In genomic region chr11:75326439-75326810, GRCh38 we compare ENCODE assay signal across 9 cellular contexts. TPM values are rescaled to one million over a fixed set of nuclear protein-coding genes. Genes with fewer than 3 reads are reported as not detected.
DNase-seq lines count a peak whose midpoint lies in the region; ATAC-seq lines count a peak whose summit lies in the region.
"Had no signal": no experiment of that assay in that cellular context is flagged by ENCODE, and none has a peak within 500 bp of the region (broad histone marks: within the 10 kb centered on the region; RNA-seq: fewer than 3 reads in every experiment).

No MANE protein-coding gene starts in this region.

- peaks cover 63% of the 10 kb centered on the region for H3K4me1 Mint-ChIP-seq in activated T-helper 1 cell treated with anti-CD3 and anti-CD28 coated beads, Interleukin-12 subunit alpha, Interleukin-12 subunit beta, Interleukin-2, Interleukin-4 antibody, amounts not matched to agents 30 ng/mL and 10 ng/mL and 1 ng/mL, durations not matched to agents 14 hours and 24 hours and 36 hours (ENCODE audit: low read depth)
- H3K4me1 Mint-ChIP-seq in immature natural killer cell, result peaks cover 79% of the 10 kb centered on the region in 2 donors
- H3K4me1 Mint-ChIP-seq in stimulated activated memory B cell treated with anti-CD40 and anti-IgM and Interleukin-4, amounts not matched to agents 10 μg/mL and 1 μg/mL and 100 μg/mL, for 72 hours, result peaks cover 18% of the 10 kb centered on the region

- peaks cover 2% of the 10 kb centered on the region for H3K9me3 Mint-ChIP-seq in activated T-helper 1 cell treated with anti-CD3 and anti-CD28 coated beads, Interleukin-12 subunit alpha, Interleukin-12 subunit beta, Interleukin-2, Interleukin-4 antibody, amounts not matched to agents 30 ng/mL and 10 ng/mL and 1 ng/mL, durations not matched to agents 14 hours and 24 hours and 36 hours
- H3K9me3 Mint-ChIP-seq in immature natural killer cell, result no peaks in the 10 kb centered on the region
- H3K9me3 Mint-ChIP-seq in stimulated activated memory B cell treated with anti-CD40 and anti-IgM and Interleukin-4, amounts not matched to agents 10 μg/mL and 1 μg/mL and 100 μg/mL, for 72 hours, result no peaks in the 10 kb centered on the region

- peak overlapping the region; percentile 28 for H3K4me3 Mint-ChIP-seq in activated T-helper 1 cell treated with anti-CD3 and anti-CD28 coated beads, Interleukin-12 subunit alpha, Interleukin-12 subunit beta, Interleukin-2, Interleukin-4 antibody, amounts not matched to agents 30 ng/mL and 10 ng/mL and 1 ng/mL, durations not matched to agents 14 hours and 24 hours and 36 hours
- H3K4me3 Mint-ChIP-seq in immature natural killer cell, result peak overlapping the region; percentile 21 to 75 (median 46)
- no peak overlapping the region for H3K4me3 Mint-ChIP-seq in stimulated activated memory B cell treated with anti-CD40 and anti-IgM and Interleukin-4, amounts not matched to agents 10 μg/mL and 1 μg/mL and 100 μg/mL, for 72 hours

- peak; percentile 56 for ATAC-seq in stimulated activated memory B cell treated with anti-CD40 and anti-IgM and Interleukin-4, amounts not matched to agents 10 μg/mL and 1 μg/mL and 100 μg/mL, for 72 hours
- no peak for ATAC-seq in HG02981 (IDR thresholded peaks at IDR 0.05; ENCODE audit: unreplicated experiment)
- ATAC-seq in HG03354 (IDR thresholded peaks at IDR 0.05; ENCODE audit: poor library complexity, severe bottlenecking, unreplicated experiment), result no peak

- DNase-seq in activated CD4-positive, alpha-beta T cell treated with anti-CD3 and anti-CD28 coated beads for 48 hours, result peak; percentile 49
- no peak for DNase-seq in activated CD4-positive, alpha-beta T cell treated with anti-CD3 and anti-CD28 coated beads for 1 hour
- DNase-seq in activated T-helper 1 cell treated with anti-CD3 and anti-CD28 coated beads, Interleukin-12 subunit alpha, Interleukin-12 subunit beta, Interleukin-2, Interleukin-4 antibody, amounts not matched to agents 30 ng/mL and 10 ng/mL and 1 ng/mL, durations not matched to agents 14 hours and 24 hours and 36 hours (ENCODE audit: low spot score), result no peak
- DNase-seq in immature natural killer cell (no peak), NCI-H2081 treated with DMSO at 0.1 percent for 48 hours (lab: John Stamatoyannopoulos, UW) (no peak)
- DNase-seq: RPMI8226 had no signal

- peaks cover 2% of the 10 kb centered on the region for H3K27me3 Mint-ChIP-seq in activated T-helper 1 cell treated with anti-CD3 and anti-CD28 coated beads, Interleukin-12 subunit alpha, Interleukin-12 subunit beta, Interleukin-2, Interleukin-4 antibody, amounts not matched to agents 30 ng/mL and 10 ng/mL and 1 ng/mL, durations not matched to agents 14 hours and 24 hours and 36 hours (ENCODE audit: insufficient read depth)
- H3K27me3 Mint-ChIP-seq in immature natural killer cell (ENCODE audit: low read depth in 3 of 3), result no peaks in the 10 kb centered on the region
- no peaks in the 10 kb centered on the region for H3K27me3 Mint-ChIP-seq in stimulated activated memory B cell treated with anti-CD40 and anti-IgM and Interleukin-4, amounts not matched to agents 10 μg/mL and 1 μg/mL and 100 μg/mL, for 72 hours

- H3K27ac Mint-ChIP-seq in activated T-helper 1 cell treated with anti-CD3 and anti-CD28 coated beads, Interleukin-12 subunit alpha, Interleukin-12 subunit beta, Interleukin-2, Interleukin-4 antibody, amounts not matched to agents 30 ng/mL and 10 ng/mL and 1 ng/mL, durations not matched to agents 14 hours and 24 hours and 36 hours, result peak overlapping the region; percentile 70
- peak overlapping the region; percentile 48 to 89 (median 76) for H3K27ac Mint-ChIP-seq in immature natural killer cell
- H3K27ac Mint-ChIP-seq in stimulated activated memory B cell treated with anti-CD40 and anti-IgM and Interleukin-4, amounts not matched to agents 10 μg/mL and 1 μg/mL and 100 μg/mL, for 72 hours, result no peak overlapping the region

- intact Hi-C loops in activated T-helper 1 cell treated with anti-CD3 and anti-CD28 coated beads, Interleukin-12 subunit alpha, Interleukin-12 subunit beta, Interleukin-2, Interleukin-4 antibody, amounts not matched to agents 30 ng/mL and 10 ng/mL and 1 ng/mL, durations not matched to agents 14 hours and 24 hours and 36 hours (cut with micrococcal nuclease), result loop anchor here (1.0 kb wide), 3 partner anchors 14 to 211 kb away; no protein-coding TSS in a partner anchor

- peaks cover 3% of the 10 kb centered on the region for H3K36me3 Mint-ChIP-seq in activated T-helper 1 cell treated with anti-CD3 and anti-CD28 coated beads, Interleukin-12 subunit alpha, Interleukin-12 subunit beta, Interleukin-2, Interleukin-4 antibody, amounts not matched to agents 30 ng/mL and 10 ng/mL and 1 ng/mL, durations not matched to agents 14 hours and 24 hours and 36 hours (ENCODE audit: low read depth)
- peaks cover 3 to 10% (median 5%) of the 10 kb centered on the region in 3 donors for H3K36me3 Mint-ChIP-seq in immature natural killer cell
- H3K36me3 Mint-ChIP-seq in stimulated activated memory B cell treated with anti-CD40 and anti-IgM and Interleukin-4, amounts not matched to agents 10 μg/mL and 1 μg/mL and 100 μg/mL, for 72 hours, result no peaks in the 10 kb centered on the region

RNA-seq across cellular contexts. Expression of gene ARRB1, which starts 25.0 kb away (rescaled TPM):
- total RNA-seq in activated T-helper 1 cell treated with anti-CD3 and anti-CD28 coated beads, Interleukin-12 subunit alpha, Interleukin-12 subunit beta, Interleukin-2, Interleukin-4 antibody, amounts not matched to agents 30 ng/mL and 10 ng/mL and 1 ng/mL, durations not matched to agents 14 hours and 24 hours and 36 hours, result 15.3 and 16.0 TPM in 2 replicates
- polyA plus RNA-seq in immature natural killer cell, result 10 to 100 TPM; 28.7 to 51.1 (median 41.5) TPM
